14 cellular contexts compared by ENCODE assay signal in the genomic region with DNA sequence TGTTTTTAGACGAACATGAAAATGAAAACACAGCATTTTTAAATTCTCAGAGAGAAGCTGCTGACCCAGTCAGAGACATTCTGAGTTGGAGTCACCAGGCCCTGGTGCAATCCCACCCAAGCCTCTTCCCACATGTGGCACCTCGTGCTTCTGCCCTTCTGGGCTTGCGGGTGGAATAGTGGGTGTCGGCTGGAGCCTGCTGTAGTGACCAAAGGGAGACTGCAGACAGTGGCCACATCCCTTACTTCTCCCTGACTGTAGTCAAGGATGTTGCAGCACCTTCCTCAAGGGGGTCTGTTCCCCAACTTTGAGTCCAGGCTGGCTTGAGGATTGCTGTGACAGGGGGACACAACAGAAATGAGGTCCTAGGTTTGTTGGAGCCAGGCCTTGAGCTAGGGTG.
"Had no signal": no experiment of that assay in that cellular context is flagged by ENCODE, and none has a peak within 500 bp of the region (broad histone marks: within the 10 kb centered on the region; RNA-seq: fewer than 3 reads in every experiment).

No MANE protein-coding gene starts in this region.

- ATAC-seq: activated CD8-positive, alpha-beta T cell treated with anti-CD3 and anti-CD28 coated beads, Interleukin-2, amount 10 ng/mL, durations not matched to agents 7 days and 5 days; activated T-cell treated with anti-CD3 and anti-CD28 coated beads, Interleukin-2, amount 50 U/mL, for 4 hours; left cardiac atrium had no signal

- H3K27ac ChIP-seq: adrenal gland, esophagus squamous epithelium, transverse colon had no signal

- H3K36me3 ChIP-seq: adrenal gland, esophagus squamous epithelium, transverse colon had no signal

- H3K4me1 ChIP-seq: adrenal gland, esophagus squamous epithelium had no signal

- H3K9me3 ChIP-seq: adrenal gland, transverse colon had no signal

- H3K4me3 ChIP-seq: adrenal gland, esophagus squamous epithelium, transverse colon had no signal

- H3K27me3 ChIP-seq: adrenal gland, transverse colon had no signal

- DNase-seq: activated CD4-positive, alpha-beta T cell treated with anti-CD3 and anti-CD28 coated beads, Interleukin-2, amount 10 ng/mL, durations not matched to agents 24 days and 14 days; activated CD8-positive, alpha-beta T cell treated with anti-CD3 and anti-CD28 coated beads, Interleukin-2, amount 10 ng/mL, durations not matched to agents 7 days and 5 days; activated gamma-delta T cell; activated T-cell treated with anti-CD3 and anti-CD28 coated beads, Interleukin-2, amount 50 U/mL, for 4 hours; adrenal gland; cerebellar nuclear complex; effector memory CD4-positive, alpha-beta T cell; esophagus squamous epithelium; left cardiac atrium; nucleus accumbens; stimulated activated CD4-positive, alpha-beta T cell treated with anti-CD3 and anti-CD28 coated beads, Interleukin-2, amount 100 ng/mL, for 48 hours; T-helper 1 cell; T1000; transverse colon had no signal
